Comparison of ENCODE assay signal across 8 cellular contexts in genomic region chr7:1555813-1556540, GRCh38. TPM values are rescaled to one million over a fixed set of nuclear protein-coding genes. Genes with fewer than 3 reads are reported as not detected.
DNase-seq lines count a peak whose midpoint lies in the region; ATAC-seq and TF ChIP-seq lines count a peak whose summit lies in the region.

TMEM184A (minus strand) TSS chr7:1556205; CDS start chr7:1555484, 721 bp downstream.

- peak; percentile 52 for ATAC-seq in central memory CD8-positive, alpha-beta T cell (replicated peaks; ENCODE audit: extremely low read depth, poor library complexity, severe bottlenecking)
- ATAC-seq in mucosa of descending colon (peak; percentile 88), GM18870 (IDR thresholded peaks at IDR 0.05; ENCODE audit: unreplicated experiment) (no peak)

- peaks cover 24% of the 10 kb centered on the region for H3K4me1 ChIP-seq in SJSA1 (replicated peaks)
- H3K4me1 ChIP-seq in mucosa of descending colon (ENCODE audit: low read depth) = peaks cover 8% of the 10 kb centered on the region

- H3K9me3 ChIP-seq in SJSA1 (replicated peaks) = no peaks in the 10 kb centered on the region
- no peaks in the 10 kb centered on the region for H3K9me3 ChIP-seq in mucosa of descending colon

- peak within 1 kb of the TSS; percentile 45 for H3K27ac ChIP-seq in SJSA1

- H3K9me3 Mint-ChIP-seq in central memory CD8-positive, alpha-beta T cell = no peaks in the 10 kb centered on the region

- H3K4me3 ChIP-seq in SJSA1 (peak within 1 kb of the TSS; percentile 28), mucosa of descending colon (peak within 1 kb of the TSS; percentile 13)

- H3K36me3 ChIP-seq in SJSA1 (no peaks in the 10 kb centered on the region), mucosa of descending colon (ENCODE audit: low read depth) (no peaks in the 10 kb centered on the region)

- no peak within 1 kb of the TSS for H3K27ac Mint-ChIP-seq in central memory CD8-positive, alpha-beta T cell (ENCODE audit: low read depth)

- TF ChIP-seq CTCF in mucosa of descending colon (IDR thresholded peaks at IDR 0.05) = peak; percentile 59

- H3K27me3 ChIP-seq in SJSA1 (replicated peaks) = no peaks in the 10 kb centered on the region

- DNase-seq in DMS53 (lab: John Stamatoyannopoulos, UW) = peak; percentile 99
- peak; percentile 98 for DNase-seq in LoVo (ENCODE audit: low spot score)
- no peak for DNase-seq in SJSA1 (ENCODE audit: low read depth in 1 of 2, low spot score in 2 of 2)
- DNase-seq in central memory CD8-positive, alpha-beta T cell (ENCODE audit: low spot score in 2 of 2) = no peak
- DNase-seq in mucosa of descending colon = peak; percentile 90 to 95 (median 95)
- no peak for DNase-seq in SKM-1 (lab: John Stamatoyannopoulos, UW; ENCODE audit: unreplicated experiment)
- DNase-seq in NOMO-1 (lab: John Stamatoyannopoulos, UW; ENCODE audit: unreplicated experiment in 2 of 2) = no peak

- H3K36me3 Mint-ChIP-seq in central memory CD8-positive, alpha-beta T cell (ENCODE audit: insufficient read depth) = peaks cover 5% of the 10 kb centered on the region

- H3K4me3 Mint-ChIP-seq in central memory CD8-positive, alpha-beta T cell = no peak within 1 kb of the TSS

- H3K27me3 Mint-ChIP-seq in central memory CD8-positive, alpha-beta T cell = no peaks in the 10 kb centered on the region

- H3K4me1 Mint-ChIP-seq in central memory CD8-positive, alpha-beta T cell = no peaks in the 10 kb centered on the region

- intact Hi-C loops in mucosa of descending colon (cut with DNase I, micrococcal nuclease) = no loop called here

RNA-seq across cellular contexts. Expression of gene TMEM184A, which starts in this region (rescaled TPM):
- 1.8 and 3.2 TPM in 2 replicates for total RNA-seq in SJSA1 (2014; rRNA removed; shearing (Covaris generic))
- 10 to 100 TPM; 36.7 to 87.9 (median 66.0) TPM for total RNA-seq in mucosa of descending colon

Comparison
In these comparisons a context has a peak if more than half of its experiments do, and no peak if none do; other contexts are left out.
1. DNase-seq: peak in DMS53 (single experiment), LoVo (single experiment) and mucosa of descending colon (3 of 3); none in SJSA1 (0 of 2), central memory CD8-positive, alpha-beta T cell (0 of 2), SKM-1 (single experiment) and NOMO-1 (0 of 2).